In the genomic region with DNA sequence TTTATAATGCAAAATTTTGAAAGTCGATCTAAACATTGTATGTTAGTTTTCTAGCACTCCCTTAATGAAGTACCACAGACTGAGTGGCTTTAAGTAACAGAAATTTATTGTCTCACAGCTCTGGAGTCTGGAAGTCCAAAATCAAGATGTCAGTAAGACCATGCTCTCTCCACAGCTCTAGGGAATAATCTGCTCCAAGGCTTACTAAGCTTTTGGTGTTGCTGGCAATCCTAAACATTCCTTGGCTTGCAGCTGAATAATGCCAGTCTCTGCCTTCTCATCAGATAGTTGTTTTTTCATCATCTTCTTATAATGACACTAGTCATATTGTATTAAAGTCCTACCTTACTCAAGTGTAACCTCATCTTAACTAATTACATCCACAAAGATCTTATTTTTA, we compare ENCODE assay signal across 19 cellular contexts.
"Had no signal": no experiment of that assay in that cellular context is flagged by ENCODE, and none has a peak within 500 bp of the region (broad histone marks: within the 10 kb centered on the region; RNA-seq: fewer than 3 reads in every experiment).

No MANE protein-coding gene starts in this region.

- H3K4me1 Mint-ChIP-seq: activated CD4-positive, alpha-beta T cell treated with anti-CD3 and anti-CD28 coated beads for 36 hours; central memory CD8-positive, alpha-beta T cell; naive B cell; stimulated activated naive B cell treated with anti-CD40 and anti-IgM and Interleukin-4, amounts not matched to agents 10 μg/mL and 1 μg/mL and 100 μg/mL, for 72 hours had no signal

- H3K9me3 ChIP-seq: body of pancreas, esophagus muscularis mucosa, transverse colon had no signal

- H3K36me3 Mint-ChIP-seq: naive B cell; stimulated activated naive B cell treated with anti-CD40 and anti-IgM and Interleukin-4, amounts not matched to agents 10 μg/mL and 1 μg/mL and 100 μg/mL, for 72 hours had no signal

- H3K27me3 Mint-ChIP-seq: activated CD4-positive, alpha-beta T cell treated with anti-CD3 and anti-CD28 coated beads for 36 hours; activated CD8-positive, alpha-beta T cell treated with anti-CD3 and anti-CD28 coated beads for 36 hours; central memory CD8-positive, alpha-beta T cell; dendritic cell treated with granulocyte-macrophage colony-stimulating factor and Interleukin-4, amounts not matched to agents 40 ng/mL and 50 ng/mL, for 4 days; naive B cell; stimulated activated naive B cell treated with anti-CD40 and anti-IgM and Interleukin-4, amounts not matched to agents 10 μg/mL and 1 μg/mL and 100 μg/mL, for 72 hours had no signal

- H3K9me3 Mint-ChIP-seq: activated CD8-positive, alpha-beta T cell treated with anti-CD3 and anti-CD28 coated beads for 36 hours; stimulated activated naive B cell treated with anti-CD40 and anti-IgM and Interleukin-4, amounts not matched to agents 10 μg/mL and 1 μg/mL and 100 μg/mL, for 72 hours had no signal

- H3K36me3 ChIP-seq: esophagus muscularis mucosa, spleen, transverse colon had no signal

- H3K4me3 Mint-ChIP-seq: activated CD4-positive, alpha-beta T cell treated with anti-CD3 and anti-CD28 coated beads for 36 hours; activated CD8-positive, alpha-beta T cell treated with anti-CD3 and anti-CD28 coated beads for 36 hours; central memory CD8-positive, alpha-beta T cell; dendritic cell treated with granulocyte-macrophage colony-stimulating factor and Interleukin-4, amounts not matched to agents 40 ng/mL and 50 ng/mL, for 4 days; naive B cell; stimulated activated naive B cell treated with anti-CD40 and anti-IgM and Interleukin-4, amounts not matched to agents 10 μg/mL and 1 μg/mL and 100 μg/mL, for 72 hours had no signal

- H3K4me3 ChIP-seq: body of pancreas, esophagus muscularis mucosa, spleen, transverse colon had no signal

- DNase-seq: activated CD4-positive, alpha-beta T cell treated with anti-CD3 and anti-CD28 coated beads for 36 hours; activated CD8-positive, alpha-beta memory T cell treated with anti-CD3 and anti-CD28 coated beads, Interleukin-2, amount 50 U/mL, for 48 hours; activated CD8-positive, alpha-beta T cell treated with anti-CD3 and anti-CD28 coated beads for 36 hours; body of pancreas; hypothalamus; naive B cell; posterior cingulate gyrus; right cardiac atrium; Right ventricle myocardium superior; spleen; stimulated activated CD4-positive, alpha-beta T cell treated with anti-CD3 and anti-CD28 coated beads, Interleukin-1b, Interleukin-23, amount 100 ng/mL, for 48 hours; stimulated activated naive B cell treated with anti-CD40 and anti-IgM and Interleukin-4, amounts not matched to agents 10 μg/mL and 1 μg/mL and 100 μg/mL, for 72 hours; substantia nigra; T-helper 9 cell; transverse colon had no signal

- H3K27ac Mint-ChIP-seq: activated CD4-positive, alpha-beta T cell treated with anti-CD3 and anti-CD28 coated beads for 36 hours; activated CD8-positive, alpha-beta T cell treated with anti-CD3 and anti-CD28 coated beads for 36 hours; dendritic cell treated with granulocyte-macrophage colony-stimulating factor and Interleukin-4, amounts not matched to agents 40 ng/mL and 50 ng/mL, for 4 days; naive B cell; stimulated activated naive B cell treated with anti-CD40 and anti-IgM and Interleukin-4, amounts not matched to agents 10 μg/mL and 1 μg/mL and 100 μg/mL, for 72 hours had no signal

- H3K27ac ChIP-seq: body of pancreas, esophagus muscularis mucosa, spleen, transverse colon, VCaP had no signal

- H3K4me1 ChIP-seq: body of pancreas, esophagus muscularis mucosa, spleen, transverse colon had no signal

- H3K27me3 ChIP-seq: body of pancreas, esophagus muscularis mucosa, spleen, transverse colon had no signal
